32 cellular contexts compared by ENCODE assay signal in the genomic region with DNA sequence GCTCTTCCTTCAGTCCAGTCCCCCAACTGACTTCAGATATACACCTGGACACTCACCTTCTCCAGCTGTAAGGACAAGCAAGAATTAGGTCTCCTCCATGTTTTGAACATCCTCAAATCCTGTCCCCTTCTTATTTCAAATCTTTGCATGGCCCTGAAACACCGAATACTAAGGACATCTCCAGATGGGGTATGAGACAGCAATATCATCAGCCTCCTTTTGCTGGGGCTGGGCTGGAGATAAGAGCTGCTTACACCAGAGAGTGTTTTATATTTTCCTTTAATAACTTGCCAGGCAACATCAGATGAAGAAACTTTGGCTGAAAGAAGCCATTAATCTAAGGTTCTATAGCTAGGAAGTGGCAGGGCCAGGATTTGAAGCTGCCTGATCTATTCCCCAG.
"Had no signal": no experiment of that assay in that cellular context is flagged by ENCODE, and none has a peak within 500 bp of the region (broad histone marks: within the 10 kb centered on the region; RNA-seq: fewer than 3 reads in every experiment).

No MANE protein-coding gene starts in this region.

- DNase-seq: activated CD4-positive, alpha-beta memory T cell treated with anti-CD3 and anti-CD28 coated beads for 36 hours; activated CD4-positive, alpha-beta T cell treated with anti-CD3 and anti-CD28 coated beads for 36 hours; activated CD4-positive, alpha-beta T cell treated with anti-CD3 and anti-CD28 coated beads, Interleukin-2, amount 10 ng/mL, durations not matched to agents 24 days and 14 days; activated CD4-positive, CD25-positive, alpha-beta regulatory T cell; activated CD4-positive, CD25-positive, alpha-beta regulatory T cell treated with anti-CD3 and anti-CD28 coated beads, Interleukin-2, amount 50 U/mL, for 72 hours; activated CD8-positive, alpha-beta memory T cell treated with anti-CD3 and anti-CD28 coated beads, Interleukin-2, amount 10 ng/mL, durations not matched to agents 7 days and 5 days; activated CD8-positive, alpha-beta memory T cell treated with anti-CD3 and anti-CD28 coated beads, Interleukin-2, amount 50 U/mL, for 4 hours; activated CD8-positive, alpha-beta T cell treated with anti-CD3 and anti-CD28 coated beads, Interleukin-2, amount 10 ng/mL, durations not matched to agents 7 days and 5 days; activated gamma-delta T cell; activated naive CD4-positive, alpha-beta T cell; activated naive CD4-positive, alpha-beta T cell treated with anti-CD3 and anti-CD28 coated beads, Interleukin-2, amount 10 ng/mL, durations not matched to agents 7 days and 5 days; activated naive CD8-positive, alpha-beta T cell treated with anti-CD3 and anti-CD28 coated beads, Interleukin-2, amount 10 ng/mL, durations not matched to agents 7 days and 5 days; activated T-cell treated with anti-CD3 and anti-CD28 coated beads, Interleukin-2, amount 50 U/mL, for 1 hour; activated T-cell treated with anti-CD3 and anti-CD28 coated beads, Interleukin-2, amount 50 U/mL, for 48 hours; body of pancreas; caudate nucleus; colonic mucosa; dorsolateral prefrontal cortex; effector memory CD4-positive, alpha-beta T cell; endodermal cell; foreskin keratinocyte; gastrocnemius medialis; glutamatergic neuron; heart left ventricle; SW 1271; T-cell; T-helper 9 cell had no signal

- H3K27me3 ChIP-seq: body of pancreas, colonic mucosa, dorsolateral prefrontal cortex, esophagus muscularis mucosa, foreskin keratinocyte, gastrocnemius medialis, heart left ventricle had no signal

- H3K36me3 ChIP-seq: colonic mucosa, esophagus muscularis mucosa, gastrocnemius medialis, heart left ventricle had no signal

- H3K27ac ChIP-seq: body of pancreas, colonic mucosa, dorsolateral prefrontal cortex, esophagus muscularis mucosa, foreskin keratinocyte, gastrocnemius medialis, heart left ventricle had no signal

- H3K4me3 ChIP-seq: body of pancreas, colonic mucosa, dorsolateral prefrontal cortex, esophagus muscularis mucosa, gastrocnemius medialis, heart left ventricle had no signal

- H3K9me3 ChIP-seq: body of pancreas, colonic mucosa, gastrocnemius medialis had no signal

- H3K4me1 Mint-ChIP-seq: activated CD4-positive, alpha-beta T cell treated with anti-CD3 and anti-CD28 coated beads for 36 hours; activated CD8-positive, alpha-beta memory T cell treated with anti-CD3 and anti-CD28 coated beads, Interleukin-2, amount 10 ng/mL, durations not matched to agents 7 days and 5 days; activated naive CD4-positive, alpha-beta T cell treated with anti-CD3 and anti-CD28 coated beads, Interleukin-2, amount 10 ng/mL, durations not matched to agents 7 days and 5 days; activated naive CD8-positive, alpha-beta T cell treated with anti-CD3 and anti-CD28 coated beads, Interleukin-2, amount 10 ng/mL, durations not matched to agents 7 days and 5 days; endodermal cell had no signal

- ATAC-seq: activated CD4-positive, alpha-beta T cell treated with anti-CD3 and anti-CD28 coated beads for 36 hours; activated CD8-positive, alpha-beta memory T cell treated with anti-CD3 and anti-CD28 coated beads, Interleukin-2, amount 10 ng/mL, durations not matched to agents 7 days and 5 days; activated CD8-positive, alpha-beta T cell treated with anti-CD3 and anti-CD28 coated beads, Interleukin-2, amount 10 ng/mL, durations not matched to agents 7 days and 5 days; activated naive CD4-positive, alpha-beta T cell treated with anti-CD3 and anti-CD28 coated beads, Interleukin-2, amount 50 U/mL, for 72 hours; body of pancreas; foreskin keratinocyte; gastrocnemius medialis; heart left ventricle; T-cell had no signal

- H3K4me3 Mint-ChIP-seq: activated CD4-positive, alpha-beta memory T cell treated with anti-CD3 and anti-CD28 coated beads for 36 hours; activated CD4-positive, alpha-beta T cell treated with anti-CD3 and anti-CD28 coated beads for 36 hours; activated CD4-positive, alpha-beta T cell treated with anti-CD3 and anti-CD28 coated beads, Interleukin-2, amount 10 ng/mL, durations not matched to agents 24 days and 14 days; activated CD8-positive, alpha-beta memory T cell treated with anti-CD3 and anti-CD28 coated beads, Interleukin-2, amount 10 ng/mL, durations not matched to agents 7 days and 5 days; activated CD8-positive, alpha-beta T cell treated with anti-CD3 and anti-CD28 coated beads, Interleukin-2, amount 10 ng/mL, durations not matched to agents 7 days and 5 days; activated naive CD4-positive, alpha-beta T cell treated with anti-CD3 and anti-CD28 coated beads, Interleukin-2, amount 10 ng/mL, durations not matched to agents 7 days and 5 days; activated naive CD8-positive, alpha-beta T cell treated with anti-CD3 and anti-CD28 coated beads, Interleukin-2, amount 10 ng/mL, durations not matched to agents 7 days and 5 days; activated T-helper 1 cell treated with anti-CD3 and anti-CD28 coated beads, Interleukin-12 subunit alpha, Interleukin-12 subunit beta, Interleukin-2, Interleukin-4 antibody, amounts not matched to agents 30 ng/mL and 10 ng/mL and 1 ng/mL, durations not matched to agents 14 hours and 24 hours and 36 hours; dendritic cell treated with granulocyte-macrophage colony-stimulating factor and Interleukin-4, amounts not matched to agents 40 ng/mL and 50 ng/mL, for 4 days; endodermal cell; T-cell; T-helper 1 cell treated with Interleukin-12 subunit alpha and Interleukin-12 subunit beta and Interleukin-4 antibody, amounts not matched to agents 30 μg/mL and 1 μg/mL, for 36 hours had no signal

- H3K36me3 Mint-ChIP-seq: activated naive CD4-positive, alpha-beta T cell treated with anti-CD3 and anti-CD28 coated beads, Interleukin-2, amount 10 ng/mL, durations not matched to agents 7 days and 5 days; activated naive CD4-positive, alpha-beta T cell treated with anti-CD3 and anti-CD28 coated beads, Interleukin-2, amount 50 U/mL, for 72 hours; activated naive CD8-positive, alpha-beta T cell treated with anti-CD3 and anti-CD28 coated beads, Interleukin-2, amount 10 ng/mL, durations not matched to agents 7 days and 5 days had no signal

- H3K4me1 ChIP-seq: colonic mucosa, esophagus muscularis mucosa, foreskin keratinocyte, gastrocnemius medialis had no signal

- H3K27me3 Mint-ChIP-seq: activated CD4-positive, alpha-beta T cell treated with anti-CD3 and anti-CD28 coated beads for 36 hours; dendritic cell treated with granulocyte-macrophage colony-stimulating factor and Interleukin-4, amounts not matched to agents 40 ng/mL and 50 ng/mL, for 4 days had no signal

- H3K27ac Mint-ChIP-seq: activated CD4-positive, alpha-beta memory T cell treated with anti-CD3 and anti-CD28 coated beads for 36 hours; activated CD4-positive, alpha-beta T cell treated with anti-CD3 and anti-CD28 coated beads for 36 hours; activated CD4-positive, alpha-beta T cell treated with anti-CD3 and anti-CD28 coated beads, Interleukin-2, amount 10 ng/mL, durations not matched to agents 24 days and 14 days; activated CD8-positive, alpha-beta memory T cell treated with anti-CD3 and anti-CD28 coated beads, Interleukin-2, amount 10 ng/mL, durations not matched to agents 7 days and 5 days; activated CD8-positive, alpha-beta T cell treated with anti-CD3 and anti-CD28 coated beads, Interleukin-2, amount 10 ng/mL, durations not matched to agents 7 days and 5 days; activated naive CD4-positive, alpha-beta T cell treated with anti-CD3 and anti-CD28 coated beads, Interleukin-2, amount 10 ng/mL, durations not matched to agents 7 days and 5 days; activated naive CD4-positive, alpha-beta T cell treated with anti-CD3 and anti-CD28 coated beads, Interleukin-2, amount 50 U/mL, for 72 hours; activated naive CD8-positive, alpha-beta T cell treated with anti-CD3 and anti-CD28 coated beads, Interleukin-2, amount 10 ng/mL, durations not matched to agents 7 days and 5 days; activated T-helper 1 cell treated with anti-CD3 and anti-CD28 coated beads, Interleukin-12 subunit alpha, Interleukin-12 subunit beta, Interleukin-2, Interleukin-4 antibody, amounts not matched to agents 30 ng/mL and 10 ng/mL and 1 ng/mL, durations not matched to agents 14 hours and 24 hours and 36 hours; dendritic cell treated with granulocyte-macrophage colony-stimulating factor and Interleukin-4, amounts not matched to agents 40 ng/mL and 50 ng/mL, for 4 days; endodermal cell; T-cell; T-helper 1 cell treated with Interleukin-12 subunit alpha and Interleukin-12 subunit beta and Interleukin-4 antibody, amounts not matched to agents 30 μg/mL and 1 μg/mL, for 36 hours had no signal
